ENCODE assay signal across 8 cellular contexts in genomic region chr13:75550159-75550567, GRCh38. TPM values are rescaled to one million over a fixed set of nuclear protein-coding genes. Genes with fewer than 3 reads are reported as not detected.
DNase-seq lines count a peak whose midpoint lies in the region; ATAC-seq, FAIRE-seq and TF ChIP-seq lines count a peak whose summit lies in the region.

No MANE protein-coding gene starts in this region.

- peaks cover 54% of the 10 kb centered on the region for H3K79me2 ChIP-seq in mammary epithelial cell (ENCODE audit: insufficient read depth, low read length)
- peaks cover 26% of the 10 kb centered on the region for H3K79me2 ChIP-seq in HepG2 (ENCODE audit: insufficient read depth, low read length)

- no TSS peak for BruUV-seq in mammary epithelial cell (replicated peaks; lab: Mats Ljungman, UMichigan)
- BruUV-seq in HepG2 (replicated peaks; lab: Mats Ljungman, UMichigan): TSS peak; percentile 59

- intact Hi-C loops in mammary epithelial cell (cut with micrococcal nuclease): no loop called here
- intact Hi-C loops in HepG2 (cut with micrococcal nuclease; ENCODE audit: unreplicated experiment): no loop called here

- DNase-seq in CD1c-positive myeloid dendritic cell (ENCODE audit: extremely low spot score): peak; percentile 55
- peak; percentile 59 for DNase-seq in RCC 7860 (ENCODE audit: low spot score)
- peak; percentile 85 for DNase-seq in mammary epithelial cell
- DNase-seq in HepG2 (ENCODE audit: low spot score): peak; percentile 52
- peak in 1 of 2 donors; percentile 27 for DNase-seq in stimulated activated naive CD8-positive, alpha-beta T cell treated with anti-CD3 and anti-CD28 coated beads, Interleukin-15, amount 100 ng/mL, for 72 hours

- H3K4me3 ChIP-seq in mammary epithelial cell (replicated peaks in 1 of 3; ENCODE audit: insufficient read depth in 1 of 3, low read depth in 2 of 3, low read length in 3 of 3) (peak overlapping the region; percentile 78 to 98 (median 84)), HepG2 (replicated peaks in 1 of 3; ENCODE audit: insufficient read depth in 1 of 3, low read depth in 2 of 3, low read length in 3 of 3) (peak overlapping the region; percentile 77 to 99 (median 94))

- H3K9me3 ChIP-seq in mammary epithelial cell (replicated peaks; ENCODE audit: insufficient read depth, low read length) (no peaks in the 10 kb centered on the region), HepG2 (ENCODE audit: low read length) (no peaks in the 10 kb centered on the region)

- H3K27me3 Mint-ChIP-seq in stimulated activated naive CD8-positive, alpha-beta T cell treated with anti-CD3 and anti-CD28 coated beads, Interleukin-15, amount 100 ng/mL, for 72 hours: no peaks in the 10 kb centered on the region

- H3K9ac ChIP-seq in mammary epithelial cell (ENCODE audit: insufficient read depth, low read length) (peak overlapping the region; percentile 93), HepG2 (ENCODE audit: insufficient read depth, low read depth, low read length) (peak overlapping the region; percentile 83)

- H3K27ac Mint-ChIP-seq in stimulated activated naive CD8-positive, alpha-beta T cell treated with anti-CD3 and anti-CD28 coated beads, Interleukin-15, amount 100 ng/mL, for 72 hours: peak overlapping the region; percentile 100

- peak overlapping the region; percentile 95 for H3K27ac ChIP-seq in mammary epithelial cell (ENCODE audit: insufficient read depth, low read depth, low read length)
- peak overlapping the region; percentile 88 for H3K27ac ChIP-seq in HepG2 (ENCODE audit: extremely low read length, insufficient read depth, low read length)

- H3K4me2 ChIP-seq in mammary epithelial cell (ENCODE audit: insufficient read depth, low read depth, low read length) (peak overlapping the region; percentile 81), HepG2 (ENCODE audit: low read depth, low read length) (peak overlapping the region; percentile 91)

- H4K20me1 ChIP-seq in mammary epithelial cell (ENCODE audit: insufficient read depth, low read length) (no peaks in the 10 kb centered on the region), HepG2 (ENCODE audit: insufficient read depth, low read length) (no peaks in the 10 kb centered on the region)

- FAIRE-seq in RCC 7860 (lab: Jason Lieb, UNC): peak; percentile 62
- FAIRE-seq in HepG2 (lab: Jason Lieb, UNC): no peak

- peak overlapping the region; percentile 93 for H2AFZ ChIP-seq in mammary epithelial cell (ENCODE audit: low read depth, low read length)
- peak overlapping the region; percentile 79 for H2AFZ ChIP-seq in HepG2 (ENCODE audit: low read length)

- dilution Hi-C loops in mammary epithelial cell (cut with HindIII; ENCODE audit: low sequenced_read_pairs): no loop called here

- 1% methylated on average over 9 of the region's 10 CpGs for WGBS in mammary epithelial cell (ENCODE audit: low coverage, missing lambda C conversion rate)
- 1% methylated on average over 10 of the region's 10 CpGs for WGBS in HepG2 (ENCODE audit: low lambda C conversion rate)

- H3K4me3 Mint-ChIP-seq in stimulated activated naive CD8-positive, alpha-beta T cell treated with anti-CD3 and anti-CD28 coated beads, Interleukin-15, amount 100 ng/mL, for 72 hours: peak overlapping the region; percentile 87 to 99

- H3K9me3 Mint-ChIP-seq in stimulated activated naive CD8-positive, alpha-beta T cell treated with anti-CD3 and anti-CD28 coated beads, Interleukin-15, amount 100 ng/mL, for 72 hours: no peaks in the 10 kb centered on the region

- POLR2A ChIA-PET in HepG2 (lab: Yijun Ruan, JAX): interaction anchor here (0.8 to 1.8 kb wide), 4 partner anchors 12 to 186 kb away, joined by 3 to 14 read pairs (median 4); partner anchors contain the start of genes COMMD6 and TBC1D4

- TF ChIP-seq EP300 in HepG2 (IDR thresholded peaks at IDR 0.05; ENCODE audit: low read depth in 2 of 2, low read length in 2 of 2) (no peak), HepG2 (CRISPR knock-in tag; IDR thresholded peaks at IDR 0.05; ENCODE audit: borderline replicate concordance) (no peak)

- peak; percentile 13 for ATAC-seq in GM18909 (IDR thresholded peaks at IDR 0.05; ENCODE audit: poor library complexity, unreplicated experiment)
- peak; percentile 15 for ATAC-seq in HG03354 (IDR thresholded peaks at IDR 0.05; ENCODE audit: poor library complexity, severe bottlenecking, unreplicated experiment)
- ATAC-seq in HepG2: peak; percentile 44
- ATAC-seq in stimulated activated naive CD8-positive, alpha-beta T cell treated with anti-CD3 and anti-CD28 coated beads, Interleukin-15, amount 100 ng/mL, for 72 hours: peak; percentile 2
- no peak for ATAC-seq in HG03469 (IDR thresholded peaks at IDR 0.05; ENCODE audit: unreplicated experiment)

- CTCF ChIA-PET in mammary epithelial cell (lab: Charles Lee; ENCODE audit: low non-redundant PET) (interaction anchor here (0.6 to 1.4 kb wide), 4 partner anchors 12 to 1345 kb away, joined by 3 to 15 read pairs (median 6); partner anchors contain the start of gene TBC1D4), HepG2 (lab: Yijun Ruan, JAX; ENCODE audit: low intra/inter-chr PET ratio, low total read pairs) (interaction anchor here (1.7 to 2.2 kb wide), 3 partner anchors 64 to 178 kb away, joined by 9 to 22 read pairs (median 14); partner anchors contain the start of gene TBC1D4)

- no peak for TF ChIP-seq POLR2A in HepG2 (IDR thresholded peaks at IDR 0.05; ENCODE audit: insufficient read depth in 1 of 2, low read depth in 2 of 2, low read length in 2 of 2)

- TF ChIP-seq CTCF in mammary epithelial cell (conservative IDR thresholded peaks at IDR 0.05 in 1 of 2, IDR thresholded peaks at IDR 0.05 in 1 of 2; ENCODE audit: extremely low read depth in 1 of 2, insufficient read depth in 1 of 2, low read depth in 1 of 2, low read length in 2 of 2) (no peak), HepG2 (CRISPR knock-in tag; IDR thresholded peaks at IDR 0.05) (no peak)

- no peak for TF ChIP-seq RAD21 in HepG2 (CRISPR knock-in tag; IDR thresholded peaks at IDR 0.05)

- H3K36me3 ChIP-seq in mammary epithelial cell (ENCODE audit: insufficient read depth, low read length) (peaks cover 4% of the 10 kb centered on the region), HepG2 (replicated peaks in 1 of 2; ENCODE audit: control insufficient read depth in 1 of 2, insufficient read depth in 2 of 2, low read length in 2 of 2) (peaks cover 1 to 17% of the 10 kb centered on the region in 2 experiments; a peak in 2 of 5 replicates)

- peaks cover 59% of the 10 kb centered on the region for H3K4me1 Mint-ChIP-seq in stimulated activated naive CD8-positive, alpha-beta T cell treated with anti-CD3 and anti-CD28 coated beads, Interleukin-15, amount 100 ng/mL, for 72 hours

- no peaks in the 10 kb centered on the region for H3K27me3 ChIP-seq in mammary epithelial cell (ENCODE audit: insufficient read depth, low read length)
- no peaks in the 10 kb centered on the region; a peak in 1 of 5 replicates for H3K27me3 ChIP-seq in HepG2 (ENCODE audit: control insufficient read depth in 1 of 2, insufficient read depth in 2 of 2, low read length in 2 of 2)

- in situ Hi-C loops in mammary epithelial cell (cut with MboI; ENCODE audit: low sequenced_read_pairs in 2 of 2) (no loop called here), HepG2 (cut with HindIII; ENCODE audit: extremely low pct_ligation_motif_present, low pct_unique_long_range_greater_than_20kb) (no loop called here)

- peaks cover 8% of the 10 kb centered on the region for H3K4me1 ChIP-seq in mammary epithelial cell (ENCODE audit: insufficient read depth, low read length)
- peaks cover 39% of the 10 kb centered on the region for H3K4me1 ChIP-seq in HepG2 (ENCODE audit: insufficient read depth, low read length)

RNA-seq across cellular contexts. Expression of gene UCHL3, which starts 0.6 kb away (rescaled TPM):
- total RNA-seq in mammary epithelial cell (10 to 100 TPM; 82.3 to 85.4 TPM), HepG2 (2016; rRNA removed; fragmentation: Illumina TruSeq; extraction: Trizol) (93.3 and 123 TPM in 2 replicates)
- polyA plus RNA-seq in mammary epithelial cell (84.5 TPM), HepG2 (2011; rRNA removed) (31.1 and 36.2 TPM in 2 replicates)
- 45.0 TPM for polyA minus RNA-seq in mammary epithelial cell
- total RNA-seq in HepG2 (2016; cell fraction: cytosol; rRNA removed; fragmentation: Illumina TruSeq; extraction: Trizol; ENCODE audit: low read depth): 82.5 and 87.8 TPM in 2 replicates
- 92.3 and 138 TPM in 2 replicates for total RNA-seq in HepG2 (2016; cell fraction: insoluble cytoplasmic fraction; rRNA removed; fragmentation: Illumina TruSeq; extraction: Trizol)
- total RNA-seq in HepG2 (2016; cell fraction: membrane; rRNA removed; fragmentation: Illumina TruSeq; extraction: Trizol): 68.3 and 73.9 TPM in 2 replicates
- total RNA-seq in HepG2 (2016; cell fraction: nucleus; rRNA removed; fragmentation: Illumina TruSeq; extraction: Trizol): 37.1 and 40.3 TPM in 2 replicates
- polyA plus RNA-seq in HepG2 (2011; cell fraction: cytosol; rRNA removed): 15.7 and 23.5 TPM in 2 replicates
- polyA plus RNA-seq in HepG2 (2011; cell fraction: nucleus; rRNA removed): 4.5 and 6.3 TPM in 2 replicates
- 33.4 and 35.9 TPM in 2 replicates for polyA plus RNA-seq in HepG2 (2012)
- 60.9 and 71.4 TPM in 2 replicates for polyA plus RNA-seq in HepG2 (2016; cell fraction: cytosol; fragmentation: Illumina TruSeq; extraction: Trizol; ENCODE audit: low read depth)
- 138 and 144 TPM in 2 replicates for polyA plus RNA-seq in HepG2 (2016; cell fraction: insoluble cytoplasmic fraction; fragmentation: Illumina TruSeq; extraction: Trizol; ENCODE audit: low read depth)
- polyA plus RNA-seq in HepG2 (2016; cell fraction: membrane; fragmentation: Illumina TruSeq; extraction: Trizol; ENCODE audit: low read depth): 57.9 and 64.7 TPM in 2 replicates
- polyA plus RNA-seq in HepG2 (2016; cell fraction: nucleus; fragmentation: Illumina TruSeq; extraction: Trizol; ENCODE audit: insufficient read depth, low read depth): 53.6 and 63.6 TPM in 2 replicates
- 2.7 and 5.8 TPM in 2 replicates for polyA minus RNA-seq in HepG2 (2011; rRNA and poly(A)+ RNA removed; ENCODE audit: low replicate concordance)
- polyA minus RNA-seq in HepG2 (2011; cell fraction: cytosol; rRNA and poly(A)+ RNA removed): 10.5 and 16.3 TPM in 2 replicates
- polyA minus RNA-seq in HepG2 (2011; cell fraction: nucleus; rRNA and poly(A)+ RNA removed): 10.6 and 12.6 TPM in 2 replicates

RNA-seq across cellular contexts. Expression of gene COMMD6, which starts 12.5 kb away (rescaled TPM):
- total RNA-seq in mammary epithelial cell (100 to 1,000 TPM in 1 of 2 donors, 10 to 100 TPM in 1; 27.3 to 115 TPM), HepG2 (2016; rRNA removed; fragmentation: Illumina TruSeq; extraction: Trizol) (97.0 and 110 TPM in 2 replicates)
- polyA plus RNA-seq in mammary epithelial cell (53.0 TPM), HepG2 (2011; rRNA removed) (163 and 164 TPM in 2 replicates)
- 7.2 TPM for polyA minus RNA-seq in mammary epithelial cell
- total RNA-seq in HepG2 (2016; cell fraction: cytosol; rRNA removed; fragmentation: Illumina TruSeq; extraction: Trizol; ENCODE audit: low read depth): 189 and 199 TPM in 2 replicates
- 92.2 and 119 TPM in 2 replicates for total RNA-seq in HepG2 (2016; cell fraction: insoluble cytoplasmic fraction; rRNA removed; fragmentation: Illumina TruSeq; extraction: Trizol)
- total RNA-seq in HepG2 (2016; cell fraction: membrane; rRNA removed; fragmentation: Illumina TruSeq; extraction: Trizol): 218 and 223 TPM in 2 replicates
- total RNA-seq in HepG2 (2016; cell fraction: nucleus; rRNA removed; fragmentation: Illumina TruSeq; extraction: Trizol): 34.9 and 44.4 TPM in 2 replicates
- polyA plus RNA-seq in HepG2 (2011; cell fraction: cytosol; rRNA removed): 22.4 and 31.7 TPM in 2 replicates
- 6.4 and 12.7 TPM in 2 replicates for polyA plus RNA-seq in HepG2 (2011; cell fraction: nucleus; rRNA removed)
- 161 TPM in 2 replicates for polyA plus RNA-seq in HepG2 (2012)
- polyA plus RNA-seq in HepG2 (2016; cell fraction: cytosol; fragmentation: Illumina TruSeq; extraction: Trizol; ENCODE audit: low read depth): 256 and 272 TPM in 2 replicates
- 122 and 128 TPM in 2 replicates for polyA plus RNA-seq in HepG2 (2016; cell fraction: insoluble cytoplasmic fraction; fragmentation: Illumina TruSeq; extraction: Trizol; ENCODE audit: low read depth)
- 231 and 243 TPM in 2 replicates for polyA plus RNA-seq in HepG2 (2016; cell fraction: membrane; fragmentation: Illumina TruSeq; extraction: Trizol; ENCODE audit: low read depth)
- polyA plus RNA-seq in HepG2 (2016; cell fraction: nucleus; fragmentation: Illumina TruSeq; extraction: Trizol; ENCODE audit: insufficient read depth, low read depth): 58.8 and 75.2 TPM in 2 replicates
- polyA minus RNA-seq in HepG2 (2011; rRNA and poly(A)+ RNA removed; ENCODE audit: low replicate concordance): 19.3 and 31.6 TPM in 2 replicates
- polyA minus RNA-seq in HepG2 (2011; cell fraction: cytosol; rRNA and poly(A)+ RNA removed): 7.7 and 9.1 TPM in 2 replicates
- 8.2 and 11.2 TPM in 2 replicates for polyA minus RNA-seq in HepG2 (2011; cell fraction: nucleus; rRNA and poly(A)+ RNA removed)
